In genomic region chr1:39413902-39414528, GRCh38 we compare ENCODE assay signal across 13 cellular contexts.
DNase-seq lines count a peak whose midpoint lies in the region; ATAC-seq lines count a peak whose summit lies in the region.
"Had no signal": no experiment of that assay in that cellular context is flagged by ENCODE, and none has a peak within 500 bp of the region (broad histone marks: within the 10 kb centered on the region; RNA-seq: fewer than 3 reads in every experiment).

No MANE protein-coding gene starts in this region.

- H3K27me3 Mint-ChIP-seq in activated T-helper 17 cell treated with anti-CD3 and anti-CD28 coated beads, Interleukin-2, amount 50 U/mL, for 72 hours: no peaks in the 10 kb centered on the region
- H3K27me3 Mint-ChIP-seq: activated naive CD8-positive, alpha-beta T cell had no signal

- H3K9me3 Mint-ChIP-seq in activated T-helper 17 cell treated with anti-CD3 and anti-CD28 coated beads, Interleukin-2, amount 50 U/mL, for 72 hours: no peaks in the 10 kb centered on the region

- H3K9me3 ChIP-seq in iPS-18c (ENCODE audit: control insufficient read depth, insufficient read depth, low read length) (no peaks in the 10 kb centered on the region), skeletal muscle tissue (ENCODE audit: control insufficient read depth in 3 of 3, low read length in 3 of 3) (no peaks in the 10 kb centered on the region)
- H3K9me3 ChIP-seq: mucosa of descending colon had no signal

- H3K36me3 ChIP-seq in H7 (replicated peaks; ENCODE audit: control insufficient read depth, insufficient read depth, low read length) (peaks cover 7% of the 10 kb centered on the region), skeletal muscle tissue (ENCODE audit: control insufficient read depth in 3 of 3, insufficient read depth in 3 of 3, low read length in 3 of 3) (peaks cover 0 to 4% (median 3%) of the 10 kb centered on the region in 3 donors)

- peak overlapping the region; percentile 1 to 26 (median 23) for H3K9ac ChIP-seq in skeletal muscle tissue (ENCODE audit: low read depth in 1 of 3, low read length in 3 of 3)

- peaks cover 67% of the 10 kb centered on the region for H3K36me3 Mint-ChIP-seq in activated T-helper 17 cell treated with anti-CD3 and anti-CD28 coated beads, Interleukin-2, amount 50 U/mL, for 72 hours (ENCODE audit: low read depth)

- peaks cover 43% of the 10 kb centered on the region for H3K4me1 Mint-ChIP-seq in activated T-helper 17 cell treated with anti-CD3 and anti-CD28 coated beads, Interleukin-2, amount 50 U/mL, for 72 hours

- H3K4me3 Mint-ChIP-seq in activated T-helper 17 cell treated with anti-CD3 and anti-CD28 coated beads, Interleukin-2, amount 50 U/mL, for 72 hours: no peak overlapping the region
- H3K4me3 Mint-ChIP-seq: activated CD8-positive, alpha-beta T cell treated with anti-CD3 and anti-CD28 coated beads, Interleukin-2, amount 10 ng/mL, durations not matched to agents 7 days and 5 days; activated naive CD8-positive, alpha-beta T cell had no signal

- H3K27ac Mint-ChIP-seq in activated T-helper 17 cell treated with anti-CD3 and anti-CD28 coated beads, Interleukin-2, amount 50 U/mL, for 72 hours: peak overlapping the region; percentile 37
- H3K27ac Mint-ChIP-seq: activated CD8-positive, alpha-beta T cell treated with anti-CD3 and anti-CD28 coated beads, Interleukin-2, amount 10 ng/mL, durations not matched to agents 7 days and 5 days; activated naive CD8-positive, alpha-beta T cell had no signal

- no peak for ATAC-seq in activated T-helper 17 cell treated with anti-CD3 and anti-CD28 coated beads, Interleukin-2, amount 50 U/mL, for 72 hours (replicated peaks)
- ATAC-seq in HG02759 (IDR thresholded peaks at IDR 0.05; ENCODE audit: unreplicated experiment) (no peak), left lobe of liver (no peak)
- ATAC-seq: activated CD8-positive, alpha-beta T cell treated with anti-CD3 and anti-CD28 coated beads, Interleukin-2, amount 10 ng/mL, durations not matched to agents 7 days and 5 days; mucosa of descending colon had no signal

- peaks cover 48 to 80% (median 56%) of the 10 kb centered on the region in 3 donors for H3K4me1 ChIP-seq in skeletal muscle tissue (ENCODE audit: control insufficient read depth in 3 of 3, insufficient read depth in 3 of 3, low read length in 3 of 3)

- H3K4me3 ChIP-seq in H7 (ENCODE audit: insufficient read depth, low read depth, low read length) (no peak overlapping the region), iPS-18c (ENCODE audit: insufficient read depth, low read depth, low read length) (peak overlapping the region; percentile 0; the same call in 1 of the 2 replicates), skeletal muscle tissue (ENCODE audit: low read length in 3 of 3) (peak overlapping the region; percentile 4 to 24 (median 10))
- H3K4me3 ChIP-seq: mucosa of descending colon had no signal

- DNase-seq in H7 (peak; percentile 43), OCI-M2 (lab: John Stamatoyannopoulos, UW; ENCODE audit: unreplicated experiment) (no peak), left lobe of liver (ENCODE audit: low spot score) (no peak)
- DNase-seq: activated CD8-positive, alpha-beta T cell treated with anti-CD3 and anti-CD28 coated beads, Interleukin-2, amount 10 ng/mL, durations not matched to agents 7 days and 5 days; HCEC 1CT; mucosa of descending colon; NCI-H2107; T-helper 2 cell had no signal

- peak overlapping the region; percentile 41 for H3K27ac ChIP-seq in skeletal muscle tissue (ENCODE audit: low read depth, low read length)

- H3K27me3 ChIP-seq in H7 (ENCODE audit: control insufficient read depth, insufficient read depth, low read length) (no peaks in the 10 kb centered on the region), skeletal muscle tissue (ENCODE audit: control insufficient read depth in 3 of 3, insufficient read depth in 3 of 3, low read length in 3 of 3) (no peaks in the 10 kb centered on the region)
